ENCODE assay signal across 8 cellular contexts in genomic region chr1:156746716-156747631, GRCh38. TPM values are rescaled to one million over a fixed set of nuclear protein-coding genes. Genes with fewer than 3 reads are reported as not detected.
A peak's percentile ranks its signal among the peaks of the same experiment; 100 is the strongest.
DNase-seq lines count a peak whose midpoint lies in the region; ATAC-seq and TF ChIP-seq lines count a peak whose summit lies in the region.

No MANE protein-coding gene starts in this region.

- intact Hi-C loops in cardiac septum (cut with DNase I): no loop called here

- H3K4me2 ChIP-seq in osteoblast (ENCODE audit: insufficient read depth, low read length): peak overlapping the region; percentile 93

- H3K4me1 ChIP-seq in RWPE2 (ENCODE audit: insufficient read depth, poor library complexity, severe bottlenecking) (peaks cover 27% of the 10 kb centered on the region), osteoblast (ENCODE audit: insufficient read depth, low read length) (peaks cover 44% of the 10 kb centered on the region)

- H2AFZ ChIP-seq in osteoblast (ENCODE audit: low read length): peak overlapping the region; percentile 81

- peaks cover 81% of the 10 kb centered on the region for H3K79me2 ChIP-seq in osteoblast (ENCODE audit: insufficient read depth, low read length)

- H3K27me3 ChIP-seq in RWPE2 (ENCODE audit: insufficient read depth, poor library complexity, severe bottlenecking) (no peaks in the 10 kb centered on the region), osteoblast (ENCODE audit: insufficient read depth, low read length) (no peaks in the 10 kb centered on the region)

- peak overlapping the region; percentile 67 for H3K4me3 ChIP-seq in RWPE2 (ENCODE audit: severe bottlenecking)
- H3K4me3 ChIP-seq in osteoblast (ENCODE audit: insufficient read depth, low read length): peak overlapping the region; percentile 85

- peak; percentile 93 for DNase-seq in ELF-1 (ENCODE audit: low read depth, low spot score)
- peak; percentile 90 for DNase-seq in LoVo (ENCODE audit: low spot score)
- DNase-seq in RWPE2 (ENCODE audit: low spot score): peak; percentile 95
- DNase-seq in amygdala (lab: John Stamatoyannopoulos, UW): peak in 54 of 56 donors; percentile 39 to 88 (median 74)
- peak; percentile 91 for DNase-seq in cardiac septum (ENCODE audit: low spot score)
- peak; percentile 98 for DNase-seq in osteoblast (ENCODE audit: insufficient read length, low spot score, missing footprints)

- H3K36me3 ChIP-seq in RWPE2 (ENCODE audit: low read depth) (peaks cover 49% of the 10 kb centered on the region), osteoblast (ENCODE audit: insufficient read depth, low read length) (peaks cover 37% of the 10 kb centered on the region)

- no peaks in the 10 kb centered on the region for H4K20me1 ChIP-seq in osteoblast (ENCODE audit: insufficient read depth, low read length)

- peak; percentile 30 for TF ChIP-seq CTCF in RWPE2 (IDR thresholded peaks at IDR 0.05; ENCODE audit: poor library complexity, severe bottlenecking)
- no peak for TF ChIP-seq CTCF in osteoblast (IDR thresholded peaks at IDR 0.05; ENCODE audit: extremely low read depth, low read depth, low read length)

- ATAC-seq in RWPE2 (ENCODE audit: low read depth): peak; percentile 47
- no peak for ATAC-seq in GM21737 (IDR thresholded peaks at IDR 0.05; ENCODE audit: unreplicated experiment)
- ATAC-seq in HG03354 (IDR thresholded peaks at IDR 0.05; ENCODE audit: poor library complexity, severe bottlenecking, unreplicated experiment): no peak

- H3K9me3 ChIP-seq in RWPE2 (ENCODE audit: severe bottlenecking): no peaks in the 10 kb centered on the region
- no peaks in the 10 kb centered on the region for H3K9me3 ChIP-seq in osteoblast (ENCODE audit: low read depth, low read length)

- peak overlapping the region; percentile 98 for H3K27ac ChIP-seq in RWPE2 (ENCODE audit: poor library complexity, severe bottlenecking)
- peak overlapping the region; percentile 100 for H3K27ac ChIP-seq in osteoblast (ENCODE audit: low read depth, low read length)

RNA-seq across cellular contexts. Expression of gene HDGF, which starts 4.5 kb away (rescaled TPM):
- total RNA-seq in cardiac septum: 131 TPM
- 167 and 177 TPM in 2 replicates for total RNA-seq in osteoblast

RNA-seq across cellular contexts. Expression of gene MRPL24, which starts 6.1 kb away (rescaled TPM):
- total RNA-seq in cardiac septum (66.1 TPM), osteoblast (16.2 and 17.7 TPM in 2 replicates)

RNA-seq across cellular contexts. Expression of gene ISG20L2, which starts 18.4 kb away (rescaled TPM):
- total RNA-seq in cardiac septum (12.4 TPM), osteoblast (16.8 and 21.0 TPM in 2 replicates)

RNA-seq across cellular contexts. Expression of gene METTL25B, which starts 18.7 kb away (rescaled TPM):
- total RNA-seq in cardiac septum (14.7 TPM), osteoblast (8.3 and 12.7 TPM in 2 replicates)

RNA-seq across cellular contexts. Expression of gene PRCC, which starts 20.4 kb away (rescaled TPM):
- 44.5 TPM for total RNA-seq in cardiac septum
- total RNA-seq in osteoblast: 18.0 and 22.8 TPM in 2 replicates
